25 cellular contexts compared by ENCODE assay signal in the genomic region with DNA sequence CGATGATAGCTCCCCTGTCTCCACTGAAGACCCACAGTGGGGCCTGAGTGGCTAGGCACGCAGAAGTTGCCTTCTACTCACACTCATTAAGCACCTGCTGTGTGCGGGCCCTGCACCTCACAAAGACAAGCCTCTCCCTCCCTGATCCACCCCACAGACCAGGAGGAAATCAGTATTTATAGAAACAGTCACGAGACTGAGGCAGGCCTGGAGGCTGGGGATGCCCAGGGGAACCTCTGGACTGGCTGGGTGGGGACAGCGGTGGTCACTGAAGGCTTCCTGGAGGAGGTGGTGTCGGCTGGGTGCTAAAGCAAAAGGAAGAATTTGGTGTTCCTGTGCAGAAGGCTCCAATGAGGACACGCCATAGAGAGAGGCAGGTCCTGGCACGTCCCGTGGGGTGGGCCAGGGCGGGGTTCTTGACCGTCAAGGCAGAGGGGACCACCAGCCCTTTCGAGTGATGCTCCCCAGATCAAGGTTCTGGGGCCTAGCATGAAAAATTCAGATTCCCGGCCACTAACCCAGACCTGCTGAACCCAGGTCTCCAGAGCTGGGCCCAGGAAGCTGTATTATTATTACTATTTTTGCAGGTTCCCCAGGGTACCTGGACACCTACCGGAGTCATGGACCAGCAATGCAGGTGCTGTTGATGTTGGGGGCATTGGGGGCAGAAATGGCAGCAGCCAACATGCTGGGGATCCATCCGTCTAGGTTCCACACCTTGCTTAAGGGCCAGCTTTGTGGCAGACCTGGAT. TPM values are rescaled to one million over a fixed set of nuclear protein-coding genes. Genes with fewer than 3 reads are reported as not detected.
DNase-seq lines count a peak whose midpoint lies in the region; ATAC-seq, FAIRE-seq and TF ChIP-seq lines count a peak whose summit lies in the region.
"Had no signal": no experiment of that assay in that cellular context is flagged by ENCODE, and none has a peak within 500 bp of the region (broad histone marks: within the 10 kb centered on the region; RNA-seq: fewer than 3 reads in every experiment).

No MANE protein-coding gene starts in this region.

- H3K4me2 ChIP-seq in mammary epithelial cell (ENCODE audit: insufficient read depth, low read depth, low read length) = no peak overlapping the region
- H3K4me2 ChIP-seq in mesenchymal stem cell (ENCODE audit: low read length, poor library complexity, severe bottlenecking) = no peak overlapping the region

- H3K27me3 ChIP-seq in mammary epithelial cell (ENCODE audit: insufficient read depth, low read length) = no peaks in the 10 kb centered on the region
- no peaks in the 10 kb centered on the region for H3K27me3 ChIP-seq in RWPE2 (ENCODE audit: insufficient read depth, poor library complexity, severe bottlenecking)
- no peaks in the 10 kb centered on the region for H3K27me3 ChIP-seq in mesenchymal stem cell (ENCODE audit: control insufficient read depth in 1 of 2, insufficient read depth in 1 of 2, low read length in 2 of 2)
- H3K27me3 ChIP-seq: MG63 had no signal

- peak overlapping the region; percentile 53 for H2BK5ac ChIP-seq in mesenchymal stem cell (ENCODE audit: low read depth, low read length, poor library complexity, severe bottlenecking)

- no peak overlapping the region for H3K4ac ChIP-seq in mesenchymal stem cell (ENCODE audit: low read depth in 1 of 2, low read length in 2 of 2)

- peak overlapping the region; percentile 9 for H4K8ac ChIP-seq in mesenchymal stem cell (ENCODE audit: low read length)

- peaks cover 10% of the 10 kb centered on the region for H3K36me3 ChIP-seq in mammary epithelial cell (ENCODE audit: insufficient read depth, low read length)
- peaks cover 47% of the 10 kb centered on the region for H3K36me3 ChIP-seq in RWPE2 (ENCODE audit: low read depth)
- peaks cover 13 to 31% of the 10 kb centered on the region in 2 experiments for H3K36me3 ChIP-seq in mesenchymal stem cell (ENCODE audit: control insufficient read depth in 1 of 2, insufficient read depth in 2 of 2, low read depth in 1 of 2, low read length in 2 of 2)
- H3K36me3 ChIP-seq: MG63 had no signal

- in situ Hi-C loops in mammary epithelial cell (cut with MboI; ENCODE audit: low sequenced_read_pairs in 2 of 2) = no loop called here

- H3K27me3 Mint-ChIP-seq in MCF 10A (ENCODE audit: insufficient read depth, unreplicated experiment) = no peaks in the 10 kb centered on the region
- H3K27me3 Mint-ChIP-seq in type B pancreatic cell = no peaks in the 10 kb centered on the region
- H3K27me3 Mint-ChIP-seq: CD4-positive, CD25-positive, alpha-beta regulatory T cell had no signal

- H3K36me3 Mint-ChIP-seq in MCF 10A (ENCODE audit: insufficient read depth, unreplicated experiment) (peaks cover 50% of the 10 kb centered on the region), type B pancreatic cell (no peaks in the 10 kb centered on the region)
- H3K36me3 Mint-ChIP-seq: CD4-positive, CD25-positive, alpha-beta regulatory T cell had no signal

- H3K4me3 Mint-ChIP-seq in MCF 10A (ENCODE audit: unreplicated experiment) = no peak overlapping the region
- no peak overlapping the region for H3K4me3 Mint-ChIP-seq in type B pancreatic cell

- CTCF ChIA-PET in MCF 10A (lab: Yijun Ruan, JAX) (interaction anchor here (0.7 to 2.3 kb wide), 2 partner anchors 17 to 42 kb away, joined by 4 to 9 read pairs; no protein-coding TSS in a partner anchor), mammary epithelial cell (lab: Charles Lee; ENCODE audit: low non-redundant PET) (no interaction called here)

- H3K79me2 ChIP-seq in mammary epithelial cell (ENCODE audit: insufficient read depth, low read length) = peaks cover 31% of the 10 kb centered on the region

- H3K9me3 Mint-ChIP-seq in MCF 10A (ENCODE audit: unreplicated experiment) (no peaks in the 10 kb centered on the region), type B pancreatic cell (no peaks in the 10 kb centered on the region)
- H3K9me3 Mint-ChIP-seq: CD4-positive, CD25-positive, alpha-beta regulatory T cell had no signal

- no peak overlapping the region for H3K23ac ChIP-seq in mesenchymal stem cell (ENCODE audit: low read length in 2 of 2)

- WGBS in mammary epithelial cell (ENCODE audit: low coverage, missing lambda C conversion rate) = 100% methylated on average over 7 of the region's 15 CpGs
- WGBS in mesenchymal stem cell = 94% methylated on average over 14 of the region's 15 CpGs

- H3K27ac ChIP-seq in mammary epithelial cell (ENCODE audit: insufficient read depth, low read depth, low read length) (no peak overlapping the region), RWPE2 (ENCODE audit: poor library complexity, severe bottlenecking) (peak overlapping the region; percentile 25), mesenchymal stem cell (ENCODE audit: low read length, poor library complexity, severe bottlenecking) (no peak overlapping the region)
- H3K27ac ChIP-seq: 22Rv1, GM23248 had no signal

- peak overlapping the region; percentile 72 for H2AK5ac ChIP-seq in mesenchymal stem cell (ENCODE audit: low read length, severe bottlenecking)

- no peak for FAIRE-seq in urothelium cell line (lab: Jason Lieb, UNC)
- FAIRE-seq: GM19239, RCC 7860 had no signal

- peaks cover 18% of the 10 kb centered on the region for H3K4me1 ChIP-seq in mammary epithelial cell (ENCODE audit: insufficient read depth, low read length)
- H3K4me1 ChIP-seq in RWPE2 (ENCODE audit: insufficient read depth, poor library complexity, severe bottlenecking) = peaks cover 22% of the 10 kb centered on the region
- peaks cover 35% of the 10 kb centered on the region for H3K4me1 ChIP-seq in mesenchymal stem cell (ENCODE audit: control insufficient read depth, insufficient read depth, low read depth, low read length)

- H4K91ac ChIP-seq in mesenchymal stem cell (ENCODE audit: low read length) = no peak overlapping the region

- peaks cover 18% of the 10 kb centered on the region for H3K4me1 Mint-ChIP-seq in MCF 10A (ENCODE audit: insufficient read depth, unreplicated experiment)
- peaks cover 5% of the 10 kb centered on the region for H3K4me1 Mint-ChIP-seq in type B pancreatic cell (ENCODE audit: unreplicated experiment)
- H3K4me1 Mint-ChIP-seq: CD4-positive, CD25-positive, alpha-beta regulatory T cell had no signal

- H3K9ac ChIP-seq in mammary epithelial cell (ENCODE audit: insufficient read depth, low read length) = no peak overlapping the region
- no peak overlapping the region for H3K9ac ChIP-seq in mesenchymal stem cell (ENCODE audit: low read length)
- H3K9ac ChIP-seq: GM23248 had no signal

- H3K79me1 ChIP-seq in mesenchymal stem cell (replicated peaks; ENCODE audit: low read length, poor library complexity, severe bottlenecking) = peaks cover 6% of the 10 kb centered on the region

- DNase-seq in MCF 10A (ENCODE audit: unreplicated experiment) (no peak), mammary epithelial cell (no peak), RWPE2 (ENCODE audit: low spot score) (no peak), mesenchymal stem cell (no peak), type B pancreatic cell (ENCODE audit: extremely low spot score, unreplicated experiment) (no peak), SK-N-DZ (ENCODE audit: low spot score) (no peak), hypothalamus (lab: John Stamatoyannopoulos, UW) (no peak), urothelium cell line (ENCODE audit: low spot score) (no peak)
- DNase-seq: CD4-positive, CD25-positive, alpha-beta regulatory T cell; COR-L47; GDM1; GM23248; Karpas-422; MG63; NCI-H1092; NCI-H1436 treated with DMSO at 0.1 percent for 48 hours; NCI-H2029 treated with DMSO at 0.1 percent for 48 hours; NCI-H2171 treated with DMSO at 0.1 percent for 48 hours; NCI-H446 treated with DMSO at 0.1 percent for 48 hours; NCI-H69; SHP77 had no signal

- TF ChIP-seq CTCF in MCF 10A (IDR thresholded peaks at IDR 0.05; ENCODE audit: unreplicated experiment) (no peak), mammary epithelial cell (conservative IDR thresholded peaks at IDR 0.05 in 1 of 2, IDR thresholded peaks at IDR 0.05 in 1 of 2; ENCODE audit: extremely low read depth in 1 of 2, insufficient read depth in 1 of 2, low read depth in 1 of 2, low read length in 2 of 2) (no peak), RWPE2 (IDR thresholded peaks at IDR 0.05; ENCODE audit: poor library complexity, severe bottlenecking) (no peak), type B pancreatic cell (conservative IDR thresholded peaks at IDR 0.05) (no peak)

- POLR2A ChIA-PET in MCF 10A (lab: Yijun Ruan, JAX) = interaction anchor here (0.7 to 4.0 kb wide), 3 partner anchors 10 to 22 kb away, joined by 3 to 23 read pairs (median 5); partner anchors contain the start of gene PPL

- no peak overlapping the region for H2BK12ac ChIP-seq in mesenchymal stem cell (ENCODE audit: low read length in 2 of 2)

- no peaks in the 10 kb centered on the region for H4K20me1 ChIP-seq in mammary epithelial cell (ENCODE audit: insufficient read depth, low read length)

- ATAC-seq in RWPE2 (ENCODE audit: low read depth) = no peak
- ATAC-seq: SK-N-SH treated with all-trans-retinoic acid at 6 μM for 48 hours had no signal

- dilution Hi-C loops in mammary epithelial cell (cut with HindIII; ENCODE audit: low sequenced_read_pairs) = no loop called here

- no peaks in the 10 kb centered on the region for H3K9me3 ChIP-seq in mammary epithelial cell (replicated peaks; ENCODE audit: insufficient read depth, low read length)
- no peaks in the 10 kb centered on the region for H3K9me3 ChIP-seq in RWPE2 (ENCODE audit: severe bottlenecking)
- no peaks in the 10 kb centered on the region for H3K9me3 ChIP-seq in mesenchymal stem cell (ENCODE audit: control insufficient read depth, low read length)
- H3K9me3 ChIP-seq: MG63 had no signal

- BruUV-seq in MCF 10A (replicated peaks; lab: Mats Ljungman, UMichigan) (no TSS peak), mammary epithelial cell (replicated peaks; lab: Mats Ljungman, UMichigan) (no TSS peak)

- no peak overlapping the region for H3K14ac ChIP-seq in mesenchymal stem cell (ENCODE audit: low read length in 2 of 2)

- intact Hi-C loops in MCF 10A (cut with micrococcal nuclease) (no loop called here), mammary epithelial cell (cut with micrococcal nuclease) (no loop called here)

- H2BK15ac ChIP-seq in mesenchymal stem cell (ENCODE audit: low read depth, poor library complexity, severe bottlenecking) = no peak overlapping the region

- no peak overlapping the region for H3K18ac ChIP-seq in mesenchymal stem cell (ENCODE audit: low read depth in 1 of 2, low read length in 2 of 2)

- peak overlapping the region; percentile 49 for H3K27ac Mint-ChIP-seq in MCF 10A (ENCODE audit: low read depth, unreplicated experiment)
- H3K27ac Mint-ChIP-seq in type B pancreatic cell = peak overlapping the region; percentile 70
- H3K27ac Mint-ChIP-seq: CD4-positive, CD25-positive, alpha-beta regulatory T cell had no signal

- H3K4me3 ChIP-seq in mammary epithelial cell (replicated peaks in 1 of 3; ENCODE audit: insufficient read depth in 1 of 3, low read depth in 2 of 3, low read length in 3 of 3) (no peak overlapping the region), RWPE2 (ENCODE audit: severe bottlenecking) (no peak overlapping the region), mesenchymal stem cell (ENCODE audit: insufficient read depth in 1 of 2, low read depth in 1 of 2, low read length in 2 of 2) (no peak overlapping the region)
- H3K4me3 ChIP-seq: GM23248, MG63 had no signal

- H2AFZ ChIP-seq in mammary epithelial cell (ENCODE audit: low read depth, low read length) (no peak overlapping the region), mesenchymal stem cell (ENCODE audit: low read depth, low read length) (no peak overlapping the region)
- H2AFZ ChIP-seq: GM23248 had no signal

- no peak overlapping the region for H2BK120ac ChIP-seq in mesenchymal stem cell (ENCODE audit: low read depth, low read length)

RNA-seq across cellular contexts. Expression of gene PPL, which starts 23.0 kb away (rescaled TPM):
- total RNA-seq in MCF 10A (2022) (49.1 and 50.1 TPM in 2 replicates), mammary epithelial cell (10 to 100 TPM; 58.1 to 73.2 TPM), type B pancreatic cell (ENCODE audit: low replicate concordance) (142 and 428 TPM in 2 replicates)
- polyA plus RNA-seq in mammary epithelial cell = 43.0 TPM
- 138 TPM for polyA minus RNA-seq in mammary epithelial cell
- 0.46 TPM for polyA plus RNA-seq in mesenchymal stem cell (2013, experiment 1 of 2)
- 0.47 TPM for polyA plus RNA-seq in mesenchymal stem cell (2013, experiment 2 of 2)
- 2.4 and 3.4 TPM in 2 replicates for polyA plus RNA-seq in SK-N-DZ (2014; cell fraction: cytosol; rRNA removed)
- 3.6 and 8.8 TPM in 2 replicates for polyA plus RNA-seq in SK-N-DZ (2014; cell fraction: nucleus; rRNA removed)
- total RNA-seq: CD4-positive, CD25-positive, alpha-beta regulatory T cell had no signal

RNA-seq across cellular contexts. Expression of gene SEC14L5, which starts 44.2 kb away (rescaled TPM):
- total RNA-seq in MCF 10A (2022) (0.22 TPM in 1 of 2 replicates, not detected in the other), mammary epithelial cell (under 1 TPM in 1 of 2 donors, not detected in 1; under 0.01 TPM), type B pancreatic cell (ENCODE audit: low replicate concordance) (0.71 and 0.92 TPM in 2 replicates)
- polyA plus RNA-seq in mammary epithelial cell = 0.03 TPM
- polyA minus RNA-seq in mammary epithelial cell = not detected
- 0.01 TPM for polyA plus RNA-seq in mesenchymal stem cell (2013, experiment 1 of 2)
- polyA plus RNA-seq in mesenchymal stem cell (2013, experiment 2 of 2) = not detected
- 0.03 TPM in 2 replicates for polyA plus RNA-seq in SK-N-DZ (2014; cell fraction: cytosol; rRNA removed)
- not detected in 2 replicates for polyA plus RNA-seq in SK-N-DZ (2014; cell fraction: nucleus; rRNA removed)
- total RNA-seq: GM23248 had no signal
- polyA plus RNA-seq: CD4-positive, CD25-positive, alpha-beta regulatory T cell; GM23248 had no signal
